In the genomic region with DNA sequence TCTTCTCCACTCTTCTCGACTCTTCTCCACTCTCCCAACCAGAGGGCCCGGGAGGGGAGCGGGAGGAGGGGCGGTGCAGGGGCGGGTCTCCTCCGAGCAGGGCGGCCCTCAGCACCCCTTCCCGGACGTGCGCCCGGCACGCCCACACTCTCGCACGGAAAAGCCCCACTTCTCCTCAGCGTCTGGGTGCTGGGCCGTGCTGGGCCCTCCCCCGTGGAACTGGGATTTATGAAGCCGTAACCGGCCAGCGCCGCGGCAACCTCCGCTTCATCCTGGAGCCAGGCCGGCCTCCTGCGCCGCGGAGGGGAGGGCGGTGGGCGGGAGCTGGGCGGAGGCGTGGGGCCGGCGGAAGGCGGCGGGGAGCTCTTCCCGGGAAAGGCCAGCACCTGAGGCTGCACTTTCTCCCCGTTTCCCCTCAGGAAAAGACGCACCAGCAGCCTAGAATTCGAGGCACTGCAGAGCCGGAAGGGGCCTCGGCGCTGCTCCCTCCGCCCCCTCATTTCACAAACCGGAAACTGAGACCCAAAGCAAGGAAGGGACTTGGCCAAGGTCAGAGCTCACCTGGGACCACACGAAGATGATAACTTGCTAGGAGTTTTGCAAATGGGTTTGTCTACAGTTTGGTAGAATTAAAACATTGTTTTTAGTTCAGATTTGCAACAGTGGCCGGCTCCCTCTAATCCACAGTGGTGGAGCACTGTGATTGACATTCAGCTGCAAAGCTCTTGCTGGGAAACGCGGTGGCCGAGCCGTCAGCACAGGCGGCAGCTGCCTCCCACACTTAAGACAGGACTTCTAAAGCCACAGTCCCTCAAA, we compare ENCODE assay signal across 1 cellular context.
TF ChIP-seq lines count a peak whose summit lies in the region.

No MANE protein-coding gene starts in this region.

TF ChIP-seq in WTC11, 78 proteins besides CTCF, POLR2A, EP300 and RAD21 (continued from another document):
- TF ChIP-seq ZNF425 (CRISPR knock-in tag; conservative IDR thresholded peaks at IDR 0.05) (no peak), ZNF396 (CRISPR knock-in tag; IDR thresholded peaks at IDR 0.05; ENCODE audit: borderline replicate concordance) (no peak), ZNF671 (CRISPR knock-in tag; IDR thresholded peaks at IDR 0.05) (no peak), NFYB (CRISPR knock-in tag; conservative IDR thresholded peaks at IDR 0.05; ENCODE audit: low read depth) (no peak), ZBTB21 (CRISPR knock-in tag; IDR thresholded peaks at IDR 0.05; ENCODE audit: borderline replicate concordance) (no peak), STAT6 (CRISPR knock-in tag; conservative IDR thresholded peaks at IDR 0.05; ENCODE audit: low read depth) (no peak; the same call in 1 of the 2 replicates), ESRRA (CRISPR knock-in tag; IDR thresholded peaks at IDR 0.05; ENCODE audit: borderline replicate concordance) (peak; percentile 55; the same call in 1 of the 2 replicates), ZSCAN18 (CRISPR knock-in tag; IDR thresholded peaks at IDR 0.05) (no peak), SP1 (CRISPR knock-in tag; conservative IDR thresholded peaks at IDR 0.05) (peak; percentile 91), SOX15 (CRISPR knock-in tag; IDR thresholded peaks at IDR 0.05) (no peak), TEAD1 (CRISPR knock-in tag; IDR thresholded peaks at IDR 0.05) (no peak), EMX1 (CRISPR knock-in tag; IDR thresholded peaks at IDR 0.05) (no peak), NR3C1 (CRISPR knock-in tag; conservative IDR thresholded peaks at IDR 0.05; ENCODE audit: low read depth) (0 out of 2 replicates have a peak, but pooled peaks have one; percentile 36), CBFB (CRISPR knock-in tag; IDR thresholded peaks at IDR 0.05; ENCODE audit: low read depth) (no peak), HMGXB4 (CRISPR knock-in tag; IDR thresholded peaks at IDR 0.05) (peak; percentile 89), CREB1 (CRISPR knock-in tag; IDR thresholded peaks at IDR 0.05) (peak; percentile 58; the same call in 1 of the 2 replicates), FOXP4 (CRISPR knock-in tag; IDR thresholded peaks at IDR 0.05) (0 out of 2 replicates have a peak, but pooled peaks have one; percentile 51), PRDM15 (CRISPR knock-in tag; IDR thresholded peaks at IDR 0.05) (peak; percentile 38)
- TF ChIP-seq, protein P1, sequence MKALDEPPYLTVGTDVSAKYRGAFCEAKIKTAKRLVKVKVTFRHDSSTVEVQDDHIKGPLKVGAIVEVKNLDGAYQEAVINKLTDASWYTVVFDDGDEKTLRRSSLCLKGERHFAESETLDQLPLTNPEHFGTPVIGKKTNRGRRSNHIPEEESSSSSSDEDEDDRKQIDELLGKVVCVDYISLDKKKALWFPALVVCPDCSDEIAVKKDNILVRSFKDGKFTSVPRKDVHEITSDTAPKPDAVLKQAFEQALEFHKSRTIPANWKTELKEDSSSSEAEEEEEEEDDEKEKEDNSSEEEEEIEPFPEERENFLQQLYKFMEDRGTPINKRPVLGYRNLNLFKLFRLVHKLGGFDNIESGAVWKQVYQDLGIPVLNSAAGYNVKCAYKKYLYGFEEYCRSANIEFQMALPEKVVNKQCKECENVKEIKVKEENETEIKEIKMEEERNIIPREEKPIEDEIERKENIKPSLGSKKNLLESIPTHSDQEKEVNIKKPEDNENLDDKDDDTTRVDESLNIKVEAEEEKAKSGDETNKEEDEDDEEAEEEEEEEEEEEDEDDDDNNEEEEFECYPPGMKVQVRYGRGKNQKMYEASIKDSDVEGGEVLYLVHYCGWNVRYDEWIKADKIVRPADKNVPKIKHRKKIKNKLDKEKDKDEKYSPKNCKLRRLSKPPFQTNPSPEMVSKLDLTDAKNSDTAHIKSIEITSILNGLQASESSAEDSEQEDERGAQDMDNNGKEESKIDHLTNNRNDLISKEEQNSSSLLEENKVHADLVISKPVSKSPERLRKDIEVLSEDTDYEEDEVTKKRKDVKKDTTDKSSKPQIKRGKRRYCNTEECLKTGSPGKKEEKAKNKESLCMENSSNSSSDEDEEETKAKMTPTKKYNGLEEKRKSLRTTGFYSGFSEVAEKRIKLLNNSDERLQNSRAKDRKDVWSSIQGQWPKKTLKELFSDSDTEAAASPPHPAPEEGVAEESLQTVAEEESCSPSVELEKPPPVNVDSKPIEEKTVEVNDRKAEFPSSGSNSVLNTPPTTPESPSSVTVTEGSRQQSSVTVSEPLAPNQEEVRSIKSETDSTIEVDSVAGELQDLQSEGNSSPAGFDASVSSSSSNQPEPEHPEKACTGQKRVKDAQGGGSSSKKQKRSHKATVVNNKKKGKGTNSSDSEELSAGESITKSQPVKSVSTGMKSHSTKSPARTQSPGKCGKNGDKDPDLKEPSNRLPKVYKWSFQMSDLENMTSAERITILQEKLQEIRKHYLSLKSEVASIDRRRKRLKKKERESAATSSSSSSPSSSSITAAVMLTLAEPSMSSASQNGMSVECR (CRISPR knock-in tag; IDR thresholded peaks at IDR 0.05; ENCODE audit: borderline replicate concordance) = no peak
- TF ChIP-seq, protein P2, sequence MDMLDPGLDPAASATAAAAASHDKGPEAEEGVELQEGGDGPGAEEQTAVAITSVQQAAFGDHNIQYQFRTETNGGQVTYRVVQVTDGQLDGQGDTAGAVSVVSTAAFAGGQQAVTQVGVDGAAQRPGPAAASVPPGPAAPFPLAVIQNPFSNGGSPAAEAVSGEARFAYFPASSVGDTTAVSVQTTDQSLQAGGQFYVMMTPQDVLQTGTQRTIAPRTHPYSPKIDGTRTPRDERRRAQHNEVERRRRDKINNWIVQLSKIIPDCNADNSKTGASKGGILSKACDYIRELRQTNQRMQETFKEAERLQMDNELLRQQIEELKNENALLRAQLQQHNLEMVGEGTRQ (CRISPR knock-in tag; IDR thresholded peaks at IDR 0.05) = no peak
- TF ChIP-seq, protein P3, sequence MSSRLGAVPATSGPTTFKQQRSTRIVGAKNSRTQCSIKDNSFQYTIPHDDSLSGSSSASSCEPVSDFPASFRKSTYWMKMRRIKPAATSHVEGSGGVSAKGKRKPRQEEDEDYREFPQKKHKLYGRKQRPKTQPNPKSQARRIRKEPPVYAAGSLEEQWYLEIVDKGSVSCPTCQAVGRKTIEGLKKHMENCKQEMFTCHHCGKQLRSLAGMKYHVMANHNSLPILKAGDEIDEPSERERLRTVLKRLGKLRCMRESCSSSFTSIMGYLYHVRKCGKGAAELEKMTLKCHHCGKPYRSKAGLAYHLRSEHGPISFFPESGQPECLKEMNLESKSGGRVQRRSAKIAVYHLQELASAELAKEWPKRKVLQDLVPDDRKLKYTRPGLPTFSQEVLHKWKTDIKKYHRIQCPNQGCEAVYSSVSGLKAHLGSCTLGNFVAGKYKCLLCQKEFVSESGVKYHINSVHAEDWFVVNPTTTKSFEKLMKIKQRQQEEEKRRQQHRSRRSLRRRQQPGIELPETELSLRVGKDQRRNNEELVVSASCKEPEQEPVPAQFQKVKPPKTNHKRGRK (CRISPR knock-in tag; IDR thresholded peaks at IDR 0.05; ENCODE audit: borderline replicate concordance) = no peak
- TF ChIP-seq, protein P4, sequence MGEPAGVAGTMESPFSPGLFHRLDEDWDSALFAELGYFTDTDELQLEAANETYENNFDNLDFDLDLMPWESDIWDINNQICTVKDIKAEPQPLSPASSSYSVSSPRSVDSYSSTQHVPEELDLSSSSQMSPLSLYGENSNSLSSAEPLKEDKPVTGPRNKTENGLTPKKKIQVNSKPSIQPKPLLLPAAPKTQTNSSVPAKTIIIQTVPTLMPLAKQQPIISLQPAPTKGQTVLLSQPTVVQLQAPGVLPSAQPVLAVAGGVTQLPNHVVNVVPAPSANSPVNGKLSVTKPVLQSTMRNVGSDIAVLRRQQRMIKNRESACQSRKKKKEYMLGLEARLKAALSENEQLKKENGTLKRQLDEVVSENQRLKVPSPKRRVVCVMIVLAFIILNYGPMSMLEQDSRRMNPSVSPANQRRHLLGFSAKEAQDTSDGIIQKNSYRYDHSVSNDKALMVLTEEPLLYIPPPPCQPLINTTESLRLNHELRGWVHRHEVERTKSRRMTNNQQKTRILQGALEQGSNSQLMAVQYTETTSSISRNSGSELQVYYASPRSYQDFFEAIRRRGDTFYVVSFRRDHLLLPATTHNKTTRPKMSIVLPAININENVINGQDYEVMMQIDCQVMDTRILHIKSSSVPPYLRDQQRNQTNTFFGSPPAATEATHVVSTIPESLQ (CRISPR knock-in tag; IDR thresholded peaks at IDR 0.05) = no peak
